1 cellular context compared by ENCODE assay signal in genomic region chr16:50611995-50612848, GRCh38.
TF ChIP-seq lines count a peak whose summit lies in the region.

No MANE protein-coding gene starts in this region.

TF ChIP-seq in HepG2, 621 proteins besides CTCF, POLR2A, EP300 and RAD21 (continued from another document and continues in another):
- TF ChIP-seq ZNF407 (CRISPR knock-in tag; IDR thresholded peaks at IDR 0.05; ENCODE audit: not compliant biosample characterization) (no peak), ZNF225 (CRISPR knock-in tag; IDR thresholded peaks at IDR 0.05) (no peak), ZBTB34 (CRISPR knock-in tag; IDR thresholded peaks at IDR 0.05) (0 out of 2 replicates have a peak, but pooled peaks have one; percentile 38), HOXA5 (CRISPR knock-in tag; IDR thresholded peaks at IDR 0.05) (no peak), ZNF790 (CRISPR knock-in tag; IDR thresholded peaks at IDR 0.05; ENCODE audit: borderline replicate concordance) (no peak), ZBTB44 (CRISPR knock-in tag; IDR thresholded peaks at IDR 0.05) (no peak), HOMEZ (CRISPR knock-in tag; IDR thresholded peaks at IDR 0.05; ENCODE audit: low read depth) (no peak), ZNF274 (CRISPR knock-in tag; IDR thresholded peaks at IDR 0.05) (0 out of 2 replicates have a peak, but pooled peaks have one; percentile 36), MAX (IDR thresholded peaks at IDR 0.05) (no peak), JARID2 (CRISPR knock-in tag; IDR thresholded peaks at IDR 0.05; ENCODE audit: insufficient replicate concordance) (no peak), ZNF503 (CRISPR knock-in tag; IDR thresholded peaks at IDR 0.05) (no peak), SRF (IDR thresholded peaks at IDR 0.05; ENCODE audit: low read depth, low read length) (no peak), KDM5B (CRISPR knock-in tag; IDR thresholded peaks at IDR 0.05; ENCODE audit: borderline replicate concordance) (no peak), ZNF878 (CRISPR knock-in tag; IDR thresholded peaks at IDR 0.05) (no peak), ZBTB37 (CRISPR knock-in tag; IDR thresholded peaks at IDR 0.05) (no peak), HINFP (CRISPR knock-in tag; IDR thresholded peaks at IDR 0.05; ENCODE audit: low read depth) (no peak), ZFP1 (CRISPR knock-in tag; IDR thresholded peaks at IDR 0.05) (no peak), HMG20B (CRISPR knock-in tag; conservative IDR thresholded peaks at IDR 0.05) (no peak), ATRX (CRISPR knock-in tag; IDR thresholded peaks at IDR 0.05; ENCODE audit: borderline replicate concordance) (no peak), POLR2AphosphoS5 (IDR thresholded peaks at IDR 0.05; ENCODE audit: low read depth, low read length) (0 out of 2 replicates have a peak, but pooled peaks have one; percentile 6), ARID4A (CRISPR knock-in tag; IDR thresholded peaks at IDR 0.05; ENCODE audit: borderline replicate concordance) (no peak), DMAP1 (CRISPR knock-in tag; IDR thresholded peaks at IDR 0.05) (no peak), ZNF232 (CRISPR knock-in tag; IDR thresholded peaks at IDR 0.05; ENCODE audit: borderline replicate concordance) (no peak), ELF4 (CRISPR knock-in tag; IDR thresholded peaks at IDR 0.05; ENCODE audit: borderline replicate concordance) (no peak), EZH2 (conservative IDR thresholded peaks at IDR 0.05; ENCODE audit: low read depth, low read length) (no peak), KAT2B (IDR thresholded peaks at IDR 0.05; ENCODE audit: borderline replicate concordance, low read depth, low read length) (no peak), PATZ1 (CRISPR knock-in tag; IDR thresholded peaks at IDR 0.05) (no peak), SRSF9 (IDR thresholded peaks at IDR 0.05; ENCODE audit: borderline replicate concordance, insufficient read depth, low read depth, low read length, poor library complexity, severe bottlenecking) (no peak)
